In the genomic region with DNA sequence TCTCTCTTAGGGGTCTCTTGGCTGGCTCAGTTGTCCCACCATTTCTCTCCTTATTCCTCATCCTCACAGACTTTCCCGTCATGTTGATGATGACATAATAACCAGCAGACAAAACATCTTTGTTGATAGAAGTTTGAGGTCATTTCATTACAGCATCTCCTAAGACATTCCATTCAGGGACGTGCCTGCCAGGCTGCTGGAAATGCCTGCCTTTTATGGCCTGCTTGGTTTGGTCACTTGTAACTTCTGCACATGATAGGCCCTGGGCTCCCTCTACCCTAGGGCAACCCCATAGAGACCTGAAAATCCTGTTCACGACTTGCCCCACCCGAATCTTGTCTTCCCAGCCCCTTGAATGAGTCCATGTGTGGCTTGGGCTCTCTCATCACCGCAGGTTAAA, we compare ENCODE assay signal across 1 cellular context.
TF ChIP-seq lines count a peak whose summit lies in the region.

No MANE protein-coding gene starts in this region.

TF ChIP-seq in K562, 482 proteins besides CTCF, POLR2A, EP300 and RAD21 (continued from another document):
- TF ChIP-seq, protein P1, sequence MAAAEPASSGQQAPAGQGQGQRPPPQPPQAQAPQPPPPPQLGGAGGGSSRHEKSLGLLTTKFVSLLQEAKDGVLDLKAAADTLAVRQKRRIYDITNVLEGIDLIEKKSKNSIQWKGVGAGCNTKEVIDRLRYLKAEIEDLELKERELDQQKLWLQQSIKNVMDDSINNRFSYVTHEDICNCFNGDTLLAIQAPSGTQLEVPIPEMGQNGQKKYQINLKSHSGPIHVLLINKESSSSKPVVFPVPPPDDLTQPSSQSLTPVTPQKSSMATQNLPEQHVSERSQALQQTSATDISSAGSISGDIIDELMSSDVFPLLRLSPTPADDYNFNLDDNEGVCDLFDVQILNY (CRISPR knock-in tag; IDR thresholded peaks at IDR 0.05), result no peak
